In genomic region chr16:25625620-25626019, GRCh38 we compare ENCODE assay signal across 1 cellular context.
TF ChIP-seq lines count a peak whose summit lies in the region.

No MANE protein-coding gene starts in this region.

TF ChIP-seq in H1, 55 proteins besides CTCF, POLR2A, EP300 and RAD21 (continued from another document):
- TF ChIP-seq MAX (IDR thresholded peaks at IDR 0.05) (no peak), HDAC6 (IDR thresholded peaks at IDR 0.05; ENCODE audit: low read depth, low read length) (no peak)
